8 cellular contexts compared by ENCODE assay signal in the genomic region with DNA sequence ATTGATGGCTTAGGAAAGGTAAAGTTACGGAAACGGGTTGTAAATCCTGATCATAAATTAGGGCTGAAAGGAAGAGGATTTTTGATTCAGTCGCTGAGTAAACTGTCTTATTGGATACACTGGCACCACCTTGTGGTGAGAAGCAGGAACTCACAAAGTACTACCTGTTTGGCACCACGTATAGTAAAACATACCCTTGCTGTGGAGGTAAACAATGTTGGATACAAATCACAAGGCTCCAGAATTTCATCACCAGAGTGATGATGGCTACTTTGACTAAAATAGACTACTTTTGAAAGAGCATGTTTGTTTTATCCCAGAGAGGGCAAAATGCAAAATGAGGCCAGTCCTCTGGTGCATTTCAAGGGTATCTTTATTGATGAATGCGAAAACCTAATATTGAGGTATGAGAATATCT.
DNase-seq lines count a peak whose midpoint lies in the region; ATAC-seq and TF ChIP-seq lines count a peak whose summit lies in the region.

No MANE protein-coding gene starts in this region.

- H3K27ac Mint-ChIP-seq in endodermal cell (no peak overlapping the region), mesothelial cell of epicardium (no peak overlapping the region)

- TF ChIP-seq POLR2A in upper lobe of left lung (IDR thresholded peaks at IDR 0.05), result no peak

- DNase-seq in BJ (ENCODE audit: low read depth) (no peak), NCI-H1417 (lab: John Stamatoyannopoulos, UW) (peak; percentile 42 to 83 (median 74)), endodermal cell (peak; percentile 79), mesothelial cell of epicardium (ENCODE audit: low spot score in 2 of 2, unreplicated experiment in 2 of 2) (peak in 1 of 2 experiments; percentile 51), upper lobe of left lung (peak in 1 of 2 donors; percentile 25)

- no peak overlapping the region for H2AFZ ChIP-seq in SU-DHL-6 (ENCODE audit: low read depth, low read length, severe bottlenecking)

- H3K79me2 ChIP-seq in SU-DHL-6 (ENCODE audit: insufficient read depth, low read length), result no peaks in the 10 kb centered on the region

- TF ChIP-seq CTCF in BJ (IDR thresholded peaks at IDR 0.05; ENCODE audit: insufficient read depth, low read depth, low read length) (peak; percentile 83), SU-DHL-6 (IDR thresholded peaks at IDR 0.05; ENCODE audit: insufficient read depth, low read length, poor library complexity, severe bottlenecking) (peak; percentile 59), endodermal cell (conservative IDR thresholded peaks at IDR 0.05) (peak; percentile 95), mesothelial cell of epicardium (IDR thresholded peaks at IDR 0.05; ENCODE audit: unreplicated experiment) (peak; percentile 86), upper lobe of left lung (IDR thresholded peaks at IDR 0.05) (peak; percentile 52 to 70 (median 64))

- no peaks in the 10 kb centered on the region for H3K36me3 ChIP-seq in BJ (ENCODE audit: control insufficient read depth, insufficient read depth, low read length)
- no peaks in the 10 kb centered on the region for H3K36me3 ChIP-seq in SU-DHL-6 (ENCODE audit: low read length)
- H3K36me3 ChIP-seq in endodermal cell (ENCODE audit: control insufficient read depth, insufficient read depth, low read length), result no peaks in the 10 kb centered on the region
- H3K36me3 ChIP-seq in upper lobe of left lung, result no peaks in the 10 kb centered on the region

- ATAC-seq in GM18519 (IDR thresholded peaks at IDR 0.05; ENCODE audit: low FRiP score, unreplicated experiment) (peak; percentile 76), HG02884 (IDR thresholded peaks at IDR 0.05; ENCODE audit: unreplicated experiment) (peak; percentile 58), upper lobe of left lung (ENCODE audit: low FRiP score in 2 of 2) (peak in 1 of 2 donors; percentile 73)

- no peaks in the 10 kb centered on the region for H3K27me3 Mint-ChIP-seq in endodermal cell (ENCODE audit: insufficient read depth)
- H3K27me3 Mint-ChIP-seq in mesothelial cell of epicardium (ENCODE audit: low read depth), result peaks cover 5% of the 10 kb centered on the region

- TF ChIP-seq EP300 in upper lobe of left lung (IDR thresholded peaks at IDR 0.05), result no peak

- H3K36me3 Mint-ChIP-seq in endodermal cell (ENCODE audit: low read depth), result no peaks in the 10 kb centered on the region
- no peaks in the 10 kb centered on the region for H3K36me3 Mint-ChIP-seq in mesothelial cell of epicardium

- no peak overlapping the region for H3K4me3 ChIP-seq in BJ (ENCODE audit: low read depth, low read length)
- no peak overlapping the region for H3K4me3 ChIP-seq in SU-DHL-6 (ENCODE audit: insufficient read depth, low read length, poor library complexity, severe bottlenecking)
- H3K4me3 ChIP-seq in endodermal cell (ENCODE audit: low read length), result no peak overlapping the region
- no peak overlapping the region for H3K4me3 ChIP-seq in upper lobe of left lung

- H3K9ac ChIP-seq in SU-DHL-6 (ENCODE audit: low read length), result no peak overlapping the region
- H3K9ac ChIP-seq in endodermal cell (ENCODE audit: extremely low read depth, low read length, poor library complexity, severe bottlenecking), result no peak overlapping the region

- H3K27me3 ChIP-seq in BJ (ENCODE audit: control insufficient read depth, insufficient read depth, low read length) (no peaks in the 10 kb centered on the region), SU-DHL-6 (ENCODE audit: low read length) (no peaks in the 10 kb centered on the region), endodermal cell (ENCODE audit: control insufficient read depth, insufficient read depth, low read length, poor library complexity, severe bottlenecking) (no peaks in the 10 kb centered on the region), upper lobe of left lung (no peaks in the 10 kb centered on the region)

- H3K4me3 Mint-ChIP-seq in endodermal cell, result no peak overlapping the region
- H3K4me3 Mint-ChIP-seq in mesothelial cell of epicardium, result no peak overlapping the region

- H3K4me2 ChIP-seq in SU-DHL-6 (ENCODE audit: low read depth, low read length, poor library complexity, severe bottlenecking), result no peak overlapping the region

- H3F3A ChIP-seq in SU-DHL-6 (ENCODE audit: insufficient read depth), result no peaks in the 10 kb centered on the region

- H3K9me2 ChIP-seq in SU-DHL-6 (replicated peaks; ENCODE audit: insufficient read depth, low read length), result no peaks in the 10 kb centered on the region

- WGBS in endodermal cell (ENCODE audit: insufficient coverage in 1 of 2, insufficient read length in 1 of 2), 2 experiments, result 30 to 36% methylated on average over 3 to 5 of the region's 5 CpGs
- 26 to 27% methylated on average over 5 of the region's 5 CpGs for WGBS in upper lobe of left lung, 2 donors

- H3K9me3 ChIP-seq in SU-DHL-6 (ENCODE audit: insufficient read depth, low read length), result no peaks in the 10 kb centered on the region
- no peaks in the 10 kb centered on the region for H3K9me3 ChIP-seq in endodermal cell (ENCODE audit: control insufficient read depth, low read length)
- no peaks in the 10 kb centered on the region for H3K9me3 ChIP-seq in upper lobe of left lung

- H3K9me3 Mint-ChIP-seq in endodermal cell (no peaks in the 10 kb centered on the region), mesothelial cell of epicardium (no peaks in the 10 kb centered on the region)

- CTCF ChIA-PET in BJ (lab: Yijun Ruan, JAX), result interaction anchor here (0.7 to 1.6 kb wide), 2 partner anchors 17 to 1799 kb away, joined by 3 read pairs; no protein-coding TSS in a partner anchor

- H3K4me1 ChIP-seq in endodermal cell (ENCODE audit: control insufficient read depth, insufficient read depth, low read length), result peaks cover under 1% of the 10 kb centered on the region
- H3K4me1 ChIP-seq in upper lobe of left lung, result no peaks in the 10 kb centered on the region

- H3K4me1 Mint-ChIP-seq in endodermal cell (peaks cover 12% of the 10 kb centered on the region), mesothelial cell of epicardium (peaks cover 5% of the 10 kb centered on the region)

- POLR2A ChIA-PET in BJ (lab: Charles Lee), result no interaction called here

- H4K20me1 ChIP-seq in SU-DHL-6 (ENCODE audit: low read depth, low read length), result no peaks in the 10 kb centered on the region

- H3K27ac ChIP-seq in SU-DHL-6 (ENCODE audit: low read depth, low read length) (no peak overlapping the region), endodermal cell (ENCODE audit: low read depth, low read length) (no peak overlapping the region), upper lobe of left lung (no peak overlapping the region)
